19 cellular contexts compared by ENCODE assay signal in genomic region chr6:127550403-127550802, GRCh38. TPM values are rescaled to one million over a fixed set of nuclear protein-coding genes. Genes with fewer than 3 reads are reported as not detected.
DNase-seq lines count a peak whose midpoint lies in the region; ATAC-seq and TF ChIP-seq lines count a peak whose summit lies in the region.
"Had no signal": no experiment of that assay in that cellular context is flagged by ENCODE, and none has a peak within 500 bp of the region (broad histone marks: within the 10 kb centered on the region; RNA-seq: fewer than 3 reads in every experiment).

No MANE protein-coding gene starts in this region.

- no peaks in the 10 kb centered on the region for H3K79me1 ChIP-seq in IMR-90 (ENCODE audit: low read depth in 1 of 2, low read length in 2 of 2)

- H2BK20ac ChIP-seq in IMR-90 (ENCODE audit: low read depth, low read length) = no peak overlapping the region

- H4K20me1 ChIP-seq in IMR-90 (ENCODE audit: insufficient read depth, low read length) = no peaks in the 10 kb centered on the region
- H4K20me1 ChIP-seq in smooth muscle cell (ENCODE audit: low read depth) = no peaks in the 10 kb centered on the region

- no peak overlapping the region for H2AK5ac ChIP-seq in IMR-90 (ENCODE audit: low read depth, low read length)

- H3K4me2 ChIP-seq in IMR-90 (ENCODE audit: low read depth, low read length) = no peak overlapping the region
- no peak overlapping the region for H3K4me2 ChIP-seq in smooth muscle cell
- H3K4me2 ChIP-seq: KMS-11 had no signal

- in situ Hi-C loops in IMR-90 (cut with MboI; ENCODE audit: low sequenced_read_pairs) = loop anchor here (10.0 kb wide), 1 partner anchor 94 kb away; no protein-coding TSS in a partner anchor

- H2BK5ac ChIP-seq in IMR-90 (ENCODE audit: low read depth, low read length, poor library complexity, severe bottlenecking) = no peak overlapping the region

- H3K4ac ChIP-seq in IMR-90 (ENCODE audit: low read depth, low read length) = no peak overlapping the region

- no peak for TF ChIP-seq RAD21 in IMR-90 (IDR thresholded peaks at IDR 0.05; ENCODE audit: low read length)

- no peak overlapping the region for H2BK120ac ChIP-seq in IMR-90 (ENCODE audit: low read depth, low read length)

- H3K27ac ChIP-seq in IMR-90 (ENCODE audit: insufficient read depth, low read length) = no peak overlapping the region
- no peak overlapping the region for H3K27ac ChIP-seq in lower lobe of right lung
- H3K27ac ChIP-seq in smooth muscle cell (ENCODE audit: low read depth) = no peak overlapping the region
- H3K27ac ChIP-seq: heart right ventricle, KMS-11, right lobe of liver had no signal

- intact Hi-C loops in IMR-90 (cut with micrococcal nuclease) = no loop called here
- intact Hi-C loops in lower lobe of right lung (cut with DNase I) = no loop called here

- H3K4me1 ChIP-seq in IMR-90 (ENCODE audit: control insufficient read depth, insufficient read depth, low read length) (no peaks in the 10 kb centered on the region), lower lobe of right lung (no peaks in the 10 kb centered on the region), smooth muscle cell (ENCODE audit: low read depth) (no peaks in the 10 kb centered on the region)
- H3K4me1 ChIP-seq: heart right ventricle, right lobe of liver had no signal

- dilution Hi-C loops in IMR-90 (cut with HindIII; ENCODE audit: low sequenced_read_pairs, unreplicated experiment) = no loop called here

- no peak overlapping the region for H3K23ac ChIP-seq in IMR-90 (ENCODE audit: low read depth, low read length)

- no peaks in the 10 kb centered on the region for H3F3A ChIP-seq in smooth muscle cell (ENCODE audit: low read depth)

- no peaks in the 10 kb centered on the region for H3K9me3 ChIP-seq in IMR-90 (ENCODE audit: control insufficient read depth, insufficient read depth, low read length)
- H3K9me3 ChIP-seq in lower lobe of right lung = no peaks in the 10 kb centered on the region
- H3K9me3 ChIP-seq in smooth muscle cell (replicated peaks; ENCODE audit: low read depth) = no peaks in the 10 kb centered on the region
- H3K9me3 ChIP-seq: heart right ventricle, mucosa of descending colon, right lobe of liver had no signal

- H3K27me3 ChIP-seq in IMR-90 (ENCODE audit: control insufficient read depth, insufficient read depth, low read length) (no peaks in the 10 kb centered on the region; the same call in 1 of the 2 replicates), lower lobe of right lung (ENCODE audit: low read depth) (no peaks in the 10 kb centered on the region), smooth muscle cell (ENCODE audit: low read depth) (no peaks in the 10 kb centered on the region)
- H3K27me3 ChIP-seq: right lobe of liver had no signal

- no peak overlapping the region for H4K5ac ChIP-seq in IMR-90 (ENCODE audit: low read depth, low read length)

- DNase-seq in AG10803 (ENCODE audit: low read depth) (peak; percentile 53), IMR-90 (peak; percentile 76), epithelial cell of esophagus (ENCODE audit: low read depth) (peak; percentile 58), lower lobe of right lung (no peak), smooth muscle cell (lab: John Stamatoyannopoulos, UW; ENCODE audit: unreplicated experiment) (no peak), NCI-H526 (lab: John Stamatoyannopoulos, UW) (no peak)
- DNase-seq in NK-92 treated with Interleukin-12 subunit alpha and Interleukin-12 subunit beta, amount 100 ng/mL, for 24 hours (lab: John Stamatoyannopoulos, UW) = no peak
- DNase-seq: activated CD4-positive, alpha-beta memory T cell treated with anti-CD3 and anti-CD28 coated beads, Interleukin-2, amount 10 ng/mL, durations not matched to agents 7 days and 5 days; activated T-cell treated with anti-CD3 and anti-CD28 coated beads, Interleukin-2, amount 50 U/mL, for 48 hours; AML-193; heart right ventricle; mucosa of descending colon; NCI-H1105; right lobe of liver; stimulated activated CD4-positive, alpha-beta T cell treated with anti-CD3 and anti-CD28 coated beads, Interleukin-2, amount 100 ng/mL, for 24 hours had no signal

- CTCF ChIA-PET in IMR-90 (lab: Yijun Ruan, JAX) = no interaction called here

- H3K79me2 ChIP-seq in smooth muscle cell (ENCODE audit: low read depth) = no peaks in the 10 kb centered on the region

- no peak overlapping the region for H2AK9ac ChIP-seq in IMR-90 (replicated peaks; ENCODE audit: low read depth, low read length, poor library complexity)

- H2AFZ ChIP-seq in IMR-90 (replicated peaks; ENCODE audit: low read length, poor library complexity) = no peak overlapping the region
- H2AFZ ChIP-seq in smooth muscle cell (ENCODE audit: low read depth) = no peak overlapping the region

- H3K4me3 ChIP-seq in AG10803 (ENCODE audit: low read length) (no peak overlapping the region), IMR-90 (ENCODE audit: insufficient read depth, low read depth, low read length) (no peak overlapping the region), epithelial cell of esophagus (ENCODE audit: low read length) (no peak overlapping the region), lower lobe of right lung (no peak overlapping the region), smooth muscle cell (no peak overlapping the region)
- H3K4me3 ChIP-seq: heart right ventricle, mucosa of descending colon, right lobe of liver had no signal

- peak; percentile 83 for ATAC-seq in IMR-90 (ENCODE audit: low read depth)
- peak; percentile 51 to 92 for ATAC-seq in lower lobe of right lung
- ATAC-seq in HG02885 (IDR thresholded peaks at IDR 0.05; ENCODE audit: poor library complexity, unreplicated experiment) = no peak
- ATAC-seq: heart right ventricle, mucosa of descending colon had no signal

- H3K36me3 ChIP-seq in IMR-90 (ENCODE audit: control insufficient read depth, insufficient read depth, low read length) = no peaks in the 10 kb centered on the region
- no peaks in the 10 kb centered on the region for H3K36me3 ChIP-seq in lower lobe of right lung
- H3K36me3 ChIP-seq in smooth muscle cell (ENCODE audit: low read depth) = no peaks in the 10 kb centered on the region
- H3K36me3 ChIP-seq: heart right ventricle, right lobe of liver had no signal

- no peak overlapping the region for H4K8ac ChIP-seq in IMR-90 (ENCODE audit: low read depth in 2 of 2, low read length in 2 of 2)

- H3K9ac ChIP-seq in IMR-90 (ENCODE audit: low read depth, low read length) (no peak overlapping the region), smooth muscle cell (ENCODE audit: low read depth) (no peak overlapping the region)
- H3K9ac ChIP-seq: KMS-11 had no signal

- no peak overlapping the region for H3K18ac ChIP-seq in IMR-90 (ENCODE audit: low read depth, low read length)

- POLR2A ChIA-PET in IMR-90 (lab: Charles Lee; ENCODE audit: unreplicated experiment) = no interaction called here

- H3K9me1 ChIP-seq in IMR-90 (ENCODE audit: insufficient read depth, low read length) = no peaks in the 10 kb centered on the region

- no peak overlapping the region for H4K91ac ChIP-seq in IMR-90 (ENCODE audit: insufficient read depth, low read depth, low read length)

- no peak for TF ChIP-seq CTCF in AG10803 (conservative IDR thresholded peaks at IDR 0.05; ENCODE audit: low read length)
- TF ChIP-seq CTCF in IMR-90 (conservative IDR thresholded peaks at IDR 0.05; ENCODE audit: low read depth, low read length) = no peak
- no peak for TF ChIP-seq CTCF in epithelial cell of esophagus (IDR thresholded peaks at IDR 0.05; ENCODE audit: insufficient read depth, low read depth, low read length, missing control alignments)
- no peak for TF ChIP-seq CTCF in lower lobe of right lung (IDR thresholded peaks at IDR 0.05)
- TF ChIP-seq CTCF in smooth muscle cell (IDR thresholded peaks at IDR 0.05; ENCODE audit: borderline replicate concordance, insufficient read depth, poor library complexity, severe bottlenecking) = no peak

- H3K14ac ChIP-seq in IMR-90 (replicated peaks; ENCODE audit: low read depth, low read length) = no peak overlapping the region

- H3K56ac ChIP-seq in IMR-90 (ENCODE audit: extremely low read depth, insufficient read depth, low read length) = no peak overlapping the region

- no peak for TF ChIP-seq POLR2A in IMR-90 (IDR thresholded peaks at IDR 0.05; ENCODE audit: low read depth, low read length)

- H2BK15ac ChIP-seq in IMR-90 (ENCODE audit: low read depth, low read length) = no peak overlapping the region

- BruUV-seq in IMR-90 (replicated peaks; lab: Mats Ljungman, UMichigan) = no TSS peak

TF ChIP-seq in IMR-90, 13 proteins besides CTCF, POLR2A, EP300 and RAD21:
- TF ChIP-seq FOS (IDR thresholded peaks at IDR 0.05; ENCODE audit: low read depth, low read length) (peak; percentile 41; the same call in 1 of the 2 replicates), RCOR1 (IDR thresholded peaks at IDR 0.05; ENCODE audit: insufficient replicate concordance, low read length) (no peak)

RNA-seq across cellular contexts. Expression of gene C6orf58, which starts 26.6 kb away (rescaled TPM):
- total RNA-seq in IMR-90 (2012; rRNA removed) (not detected in 2 replicates), lower lobe of right lung (not detected), smooth muscle cell (not detected in 2 replicates)
- polyA plus RNA-seq in IMR-90 (2012; rRNA removed) (0.09 TPM in 1 of 2 replicates, not detected in the other), smooth muscle cell (not detected in 2 replicates)
- not detected in 2 replicates for polyA plus RNA-seq in IMR-90 (2012; cell fraction: cytosol; rRNA removed)
- polyA plus RNA-seq in IMR-90 (2012; cell fraction: nucleus; rRNA removed; ENCODE audit: low replicate concordance) = not detected in 2 replicates
- total RNA-seq: activated CD4-positive, alpha-beta memory T cell treated with anti-CD3 and anti-CD28 coated beads, Interleukin-2, amount 10 ng/mL, durations not matched to agents 7 days and 5 days; cerebellum; heart right ventricle; mucosa of descending colon; right lobe of liver had no signal
- polyA plus RNA-seq: heart right ventricle, keratinocyte had no signal

Comparison
In these comparisons a context has a peak if more than half of its experiments do, and no peak if none do; other contexts are left out.
1. DNase-seq: peak in AG10803 (single experiment), IMR-90 (single experiment) and epithelial cell of esophagus (single experiment); none in lower lobe of right lung (single experiment), NK-92 treated with Interleukin-12 subunit alpha and Interleukin-12 subunit beta, amount 100 ng/mL, for 24 hours (single experiment), smooth muscle cell (single experiment) and NCI-H526 (0 of 2).